Comparison of ENCODE assay signal across 8 cellular contexts in genomic region chr1:9890224-9890731, GRCh38. TPM values are rescaled to one million over a fixed set of nuclear protein-coding genes. Genes with fewer than 3 reads are reported as not detected.
DNase-seq lines count a peak whose midpoint lies in the region; ATAC-seq and TF ChIP-seq lines count a peak whose summit lies in the region.

No MANE protein-coding gene starts in this region.

- H3K9me3 Mint-ChIP-seq in stimulated activated effector memory CD8-positive, alpha-beta T cell treated with anti-CD3 and anti-CD28 coated beads, Interleukin-12 subunit alpha, Interleukin-12 subunit beta, amount 100 ng/mL, for 72 hours = no peaks in the 10 kb centered on the region
- H3K9me3 Mint-ChIP-seq in Calu3 (ENCODE audit: low read depth, unreplicated experiment) = no peaks in the 10 kb centered on the region

- DNase-seq in H4 (ENCODE audit: low spot score) = peak; percentile 77
- peak; percentile 95 for DNase-seq in RWPE2 (ENCODE audit: low spot score)
- DNase-seq in fibroblast of villous mesenchyme (ENCODE audit: low read depth) = peak; percentile 86
- DNase-seq in stimulated activated effector memory CD8-positive, alpha-beta T cell treated with anti-CD3 and anti-CD28 coated beads, Interleukin-12 subunit alpha, Interleukin-12 subunit beta, amount 100 ng/mL, for 72 hours (ENCODE audit: low spot score in 2 of 2) = no peak
- no peak for DNase-seq in NCI-H146 (lab: John Stamatoyannopoulos, UW)
- DNase-seq in Calu3 = no peak

- peak overlapping the region; percentile 51 for H3K27ac Mint-ChIP-seq in stimulated activated effector memory CD8-positive, alpha-beta T cell treated with anti-CD3 and anti-CD28 coated beads, Interleukin-12 subunit alpha, Interleukin-12 subunit beta, amount 100 ng/mL, for 72 hours
- no peak overlapping the region for H3K27ac Mint-ChIP-seq in Calu3 (ENCODE audit: unreplicated experiment)

- H3K4me3 Mint-ChIP-seq in stimulated activated effector memory CD8-positive, alpha-beta T cell treated with anti-CD3 and anti-CD28 coated beads, Interleukin-12 subunit alpha, Interleukin-12 subunit beta, amount 100 ng/mL, for 72 hours = no peak overlapping the region
- H3K4me3 Mint-ChIP-seq in Calu3 (ENCODE audit: low read depth, unreplicated experiment) = no peak overlapping the region

- peaks cover 56% of the 10 kb centered on the region for H3K4me1 ChIP-seq in RWPE2 (ENCODE audit: insufficient read depth, poor library complexity, severe bottlenecking)

- TF ChIP-seq CTCF in RWPE2 (IDR thresholded peaks at IDR 0.05; ENCODE audit: poor library complexity, severe bottlenecking) = no peak
- no peak for TF ChIP-seq CTCF in fibroblast of villous mesenchyme (IDR thresholded peaks at IDR 0.05; ENCODE audit: insufficient read depth, low read depth, low read length)
- no peak for TF ChIP-seq CTCF in Calu3 (IDR thresholded peaks at IDR 0.05; ENCODE audit: unreplicated experiment)

- CTCF ChIA-PET in Calu3 (lab: Charles Lee) = interaction anchor here (0.6 to 0.9 kb wide), 2 partner anchors 10 to 333 kb away, joined by 3 read pairs; no protein-coding TSS in a partner anchor

- no peak overlapping the region for H3K4me3 ChIP-seq in RWPE2 (ENCODE audit: severe bottlenecking)
- H3K4me3 ChIP-seq in fibroblast of villous mesenchyme (ENCODE audit: low read depth, low read length) = no peak overlapping the region

- H3K27me3 ChIP-seq in RWPE2 (ENCODE audit: insufficient read depth, poor library complexity, severe bottlenecking) = no peaks in the 10 kb centered on the region

- intact Hi-C loops in Calu3 (cut with micrococcal nuclease; ENCODE audit: unreplicated experiment) = no loop called here

- H3K36me3 ChIP-seq in RWPE2 (ENCODE audit: low read depth) = peaks cover 22% of the 10 kb centered on the region

- H3K27ac ChIP-seq in RWPE2 (ENCODE audit: poor library complexity, severe bottlenecking) = peak overlapping the region; percentile 97

- H3K9me3 ChIP-seq in RWPE2 (ENCODE audit: severe bottlenecking) = no peaks in the 10 kb centered on the region

- H3K4me1 Mint-ChIP-seq in stimulated activated effector memory CD8-positive, alpha-beta T cell treated with anti-CD3 and anti-CD28 coated beads, Interleukin-12 subunit alpha, Interleukin-12 subunit beta, amount 100 ng/mL, for 72 hours = peaks cover 18% of the 10 kb centered on the region
- H3K4me1 Mint-ChIP-seq in Calu3 (ENCODE audit: low read depth, unreplicated experiment) = peaks cover 38% of the 10 kb centered on the region

- no TSS peak for BruUV-seq in Calu3 (replicated peaks; lab: Mats Ljungman, UMichigan)

- H3K27me3 Mint-ChIP-seq in Calu3 (ENCODE audit: unreplicated experiment) = no peaks in the 10 kb centered on the region

- peak; percentile 89 for ATAC-seq in RWPE2 (ENCODE audit: low read depth)
- no peak for ATAC-seq in stimulated activated effector memory CD8-positive, alpha-beta T cell treated with anti-CD3 and anti-CD28 coated beads, Interleukin-12 subunit alpha, Interleukin-12 subunit beta, amount 100 ng/mL, for 72 hours
- no peak for ATAC-seq in GM18858 (IDR thresholded peaks at IDR 0.05; ENCODE audit: unreplicated experiment)
- ATAC-seq in HG03045 (IDR thresholded peaks at IDR 0.05; ENCODE audit: unreplicated experiment) = no peak

- H3K36me3 Mint-ChIP-seq in stimulated activated effector memory CD8-positive, alpha-beta T cell treated with anti-CD3 and anti-CD28 coated beads, Interleukin-12 subunit alpha, Interleukin-12 subunit beta, amount 100 ng/mL, for 72 hours = no peaks in the 10 kb centered on the region
- H3K36me3 Mint-ChIP-seq in Calu3 (ENCODE audit: insufficient read depth, unreplicated experiment) = peaks cover 4% of the 10 kb centered on the region

RNA-seq across cellular contexts. Expression of gene CTNNBIP1, which starts 19.8 kb away (rescaled TPM):
- total RNA-seq in H4 (2014; rRNA removed; shearing (Covaris generic)) = 16.6 and 18.9 TPM in 2 replicates
- total RNA-seq in fibroblast of villous mesenchyme = 13.4 and 20.3 TPM in 2 replicates
- 11.8 and 18.1 TPM in 2 replicates for total RNA-seq in Calu3 (2022)

RNA-seq across cellular contexts. Expression of gene LZIC, which starts 52.9 kb away (rescaled TPM):
- 27.4 and 37.8 TPM in 2 replicates for total RNA-seq in H4 (2014; rRNA removed; shearing (Covaris generic))
- 28.7 and 37.6 TPM in 2 replicates for total RNA-seq in fibroblast of villous mesenchyme
- total RNA-seq in Calu3 (2022) = 19.8 and 22.6 TPM in 2 replicates

RNA-seq across cellular contexts. Expression of gene NMNAT1, which starts 53.0 kb away (rescaled TPM):
- 3.5 and 5.8 TPM in 2 replicates for total RNA-seq in H4 (2014; rRNA removed; shearing (Covaris generic))
- 7.1 and 13.8 TPM in 2 replicates for total RNA-seq in fibroblast of villous mesenchyme
- total RNA-seq in Calu3 (2022) = 5.3 and 5.7 TPM in 2 replicates

Comparison
In these comparisons a context has a peak if more than half of its experiments do, and no peak if none do; other contexts are left out.
1. DNase-seq: peak in H4 (single experiment), RWPE2 (single experiment) and fibroblast of villous mesenchyme (single experiment); none in stimulated activated effector memory CD8-positive, alpha-beta T cell treated with anti-CD3 and anti-CD28 coated beads, Interleukin-12 subunit alpha, Interleukin-12 subunit beta, amount 100 ng/mL, for 72 hours (0 of 2), NCI-H146 (single experiment) and Calu3 (single experiment).